2 cellular contexts compared by ENCODE assay signal in the genomic region with DNA sequence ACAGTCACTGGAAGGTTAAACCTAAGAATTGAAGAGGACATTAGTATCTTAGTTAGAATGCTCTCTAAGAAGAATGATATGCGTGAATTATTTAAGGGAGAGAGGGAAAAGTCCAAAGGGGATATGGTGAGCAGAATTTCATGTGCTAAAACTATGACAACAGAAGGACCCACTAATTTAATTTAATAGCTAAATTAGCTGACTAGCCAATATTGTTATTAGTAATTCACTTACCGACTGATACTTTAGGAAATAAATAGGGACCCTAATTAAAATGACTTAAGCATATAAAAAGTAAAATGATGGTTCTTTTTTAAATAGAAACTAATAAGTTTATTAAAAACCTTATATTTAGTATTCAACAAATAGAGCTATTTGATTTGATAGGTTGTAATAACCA.
A peak's percentile ranks its signal among the peaks of the same experiment; 100 is the strongest.
TF ChIP-seq lines count a peak whose summit lies in the region.

No MANE protein-coding gene starts in this region.

TF ChIP-seq in HepG2, 621 proteins besides CTCF, POLR2A, EP300 and RAD21 (continued from another document):
- TF ChIP-seq, protein P1, sequence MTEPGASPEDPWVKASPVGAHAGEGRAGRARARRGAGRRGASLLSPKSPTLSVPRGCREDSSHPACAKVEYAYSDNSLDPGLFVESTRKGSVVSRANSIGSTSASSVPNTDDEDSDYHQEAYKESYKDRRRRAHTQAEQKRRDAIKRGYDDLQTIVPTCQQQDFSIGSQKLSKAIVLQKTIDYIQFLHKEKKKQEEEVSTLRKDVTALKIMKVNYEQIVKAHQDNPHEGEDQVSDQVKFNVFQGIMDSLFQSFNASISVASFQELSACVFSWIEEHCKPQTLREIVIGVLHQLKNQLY (CRISPR knock-in tag; IDR thresholded peaks at IDR 0.05), result no peak

TF ChIP-seq in K562, 482 proteins besides CTCF, POLR2A, EP300 and RAD21 (continued from another document):
- TF ChIP-seq, protein P2, sequence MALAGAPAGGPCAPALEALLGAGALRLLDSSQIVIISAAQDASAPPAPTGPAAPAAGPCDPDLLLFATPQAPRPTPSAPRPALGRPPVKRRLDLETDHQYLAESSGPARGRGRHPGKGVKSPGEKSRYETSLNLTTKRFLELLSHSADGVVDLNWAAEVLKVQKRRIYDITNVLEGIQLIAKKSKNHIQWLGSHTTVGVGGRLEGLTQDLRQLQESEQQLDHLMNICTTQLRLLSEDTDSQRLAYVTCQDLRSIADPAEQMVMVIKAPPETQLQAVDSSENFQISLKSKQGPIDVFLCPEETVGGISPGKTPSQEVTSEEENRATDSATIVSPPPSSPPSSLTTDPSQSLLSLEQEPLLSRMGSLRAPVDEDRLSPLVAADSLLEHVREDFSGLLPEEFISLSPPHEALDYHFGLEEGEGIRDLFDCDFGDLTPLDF (CRISPR knock-in tag; IDR thresholded peaks at IDR 0.05), result no peak
- no peak for TF ChIP-seq SETDB1 (IDR thresholded peaks at IDR 0.05; ENCODE audit: low read length)
- no peak for TF ChIP-seq ILF3 (IDR thresholded peaks at IDR 0.05; ENCODE audit: borderline replicate concordance)
- TF ChIP-seq GATAD2B (IDR thresholded peaks at IDR 0.05; ENCODE audit: borderline replicate concordance), result no peak
- TF ChIP-seq, protein P3, sequence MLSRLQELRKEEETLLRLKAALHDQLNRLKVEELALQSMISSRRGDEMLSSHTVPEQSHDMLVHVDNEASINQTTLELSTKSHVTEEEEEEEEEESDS (CRISPR knock-in tag; IDR thresholded peaks at IDR 0.05), result no peak
- no peak for TF ChIP-seq ZNF174 (CRISPR knock-in tag; IDR thresholded peaks at IDR 0.05)
- TF ChIP-seq ZNF316 (IDR thresholded peaks at IDR 0.05), result peak; percentile 57; the same call in 1 of the 2 replicates
- TF ChIP-seq C11orf30 (IDR thresholded peaks at IDR 0.05; ENCODE audit: low read depth), result peak; percentile 42; the same call in 1 of the 2 replicates
- no peak for TF ChIP-seq MXI1 (IDR thresholded peaks at IDR 0.05; ENCODE audit: low read depth, low read length)
- no peak for TF ChIP-seq NFE2 (IDR thresholded peaks at IDR 0.05; ENCODE audit: low read depth)
- no peak for TF ChIP-seq POLR2B (IDR thresholded peaks at IDR 0.05; ENCODE audit: low read depth, partially characterized antibody)
